Comparison of ENCODE assay signal across 9 cellular contexts in genomic region chr2:169038338-169038757, GRCh38. TPM values are rescaled to one million over a fixed set of nuclear protein-coding genes. Genes with fewer than 3 reads are reported as not detected.
DNase-seq lines count a peak whose midpoint lies in the region; ATAC-seq, FAIRE-seq and TF ChIP-seq lines count a peak whose summit lies in the region.
"Had no signal": no experiment of that assay in that cellular context is flagged by ENCODE, and none has a peak within 500 bp of the region (broad histone marks: within the 10 kb centered on the region; RNA-seq: fewer than 3 reads in every experiment).

No MANE protein-coding gene starts in this region.

- DNase-seq in GM12891 (ENCODE audit: insufficient read length, low spot score) = no peak
- peak; percentile 61 for DNase-seq in LoVo (ENCODE audit: low spot score)
- peak; percentile 85 to 93 for DNase-seq in foreskin keratinocyte
- no peak for DNase-seq in MG63
- DNase-seq in NCI-H2227 (lab: John Stamatoyannopoulos, UW; ENCODE audit: unreplicated experiment) = no peak
- DNase-seq in NCI-H128 (lab: John Stamatoyannopoulos, UW; ENCODE audit: unreplicated experiment) = no peak
- DNase-seq: activated T-cell treated with anti-CD3 and anti-CD28 coated beads, Interleukin-2, amount 50 U/mL, for 4 hours had no signal

- ATAC-seq in GM21786 (IDR thresholded peaks at IDR 0.05; ENCODE audit: unreplicated experiment) (peak; percentile 45), foreskin keratinocyte (peak; percentile 96), GM19328 (IDR thresholded peaks at IDR 0.05; ENCODE audit: unreplicated experiment) (no peak)

- no peak for TF ChIP-seq CTCF in foreskin keratinocyte (conservative IDR thresholded peaks at IDR 0.05)

- H3K27ac ChIP-seq in foreskin keratinocyte = peak overlapping the region; percentile 28

- H3K4me1 ChIP-seq in foreskin keratinocyte = peaks cover 11% of the 10 kb centered on the region

- H3K4me3 ChIP-seq in MG63 = no peak overlapping the region

- no peaks in the 10 kb centered on the region for H3K27me3 ChIP-seq in foreskin keratinocyte
- no peaks in the 10 kb centered on the region for H3K27me3 ChIP-seq in MG63

- H3K36me3 ChIP-seq in MG63 = no peaks in the 10 kb centered on the region

- no peak for FAIRE-seq in GM12891 (lab: Jason Lieb, UNC)

- TF ChIP-seq POLR2A in GM12891 (IDR thresholded peaks at IDR 0.05; ENCODE audit: low read depth, low read length) = no peak

- H3K9me3 ChIP-seq in MG63 = peaks cover 7% of the 10 kb centered on the region

TF ChIP-seq in GM12891, 5 proteins besides CTCF, POLR2A, EP300 and RAD21:
- no peak for TF ChIP-seq PAX5 (IDR thresholded peaks at IDR 0.05; ENCODE audit: insufficient read depth, low read length, severe bottlenecking)
- peak; percentile 63; the same call in 1 of the 2 replicates for TF ChIP-seq SPI1 (IDR thresholded peaks at IDR 0.05; ENCODE audit: low read depth, low read length)
TF ChIP-seq in GM12891: peak in this region for 1.

RNA-seq across cellular contexts. Expression of gene ABCB11, which starts 7.2 kb away (rescaled TPM):
- polyA plus RNA-seq in GM12891 (2012; ENCODE audit: low read depth, missing spikeins) = not detected
- not detected in 2 replicates for total RNA-seq in foreskin keratinocyte
- not detected in 2 replicates for polyA plus RNA-seq in foreskin keratinocyte
- not detected in 2 replicates for total RNA-seq in MG63 (2014; rRNA removed; shearing (Covaris generic); ENCODE audit: low replicate concordance)
- total RNA-seq: activated T-cell treated with anti-CD3 and anti-CD28 coated beads, Interleukin-2, amount 50 U/mL, for 4 hours had no signal

RNA-seq across cellular contexts. Expression of gene DHRS9, which starts 31.0 kb away (rescaled TPM):
- 0.14 TPM for polyA plus RNA-seq in GM12891 (2012; ENCODE audit: low read depth, missing spikeins)
- 0.20 TPM in 1 of 2 replicates, not detected in the other for total RNA-seq in foreskin keratinocyte
- polyA plus RNA-seq in foreskin keratinocyte = 0.09 and 0.10 TPM in 2 replicates
- total RNA-seq in MG63 (2014; rRNA removed; shearing (Covaris generic); ENCODE audit: low replicate concordance) = not detected in 2 replicates

Comparison
In these comparisons a context has a peak if more than half of its experiments do, and no peak if none do; other contexts are left out.
1. DNase-seq: peak in LoVo (single experiment) and foreskin keratinocyte (2 of 2); none in GM12891 (single experiment), MG63 (single experiment), NCI-H2227 (single experiment) and NCI-H128 (single experiment).